ENCODE assay signal across 1 cellular context in genomic region chr1:15198684-15199083, GRCh38.
TF ChIP-seq lines count a peak whose summit lies in the region.

No MANE protein-coding gene starts in this region.

TF ChIP-seq in H1, 55 proteins besides CTCF, POLR2A, EP300 and RAD21 (continued from another document):
- TF ChIP-seq POU5F1 (IDR thresholded peaks at IDR 0.05; ENCODE audit: low read depth, low read length) (no peak), PHF8 (conservative IDR thresholded peaks at IDR 0.05; ENCODE audit: low read depth, low read length) (no peak), GTF2F1 (IDR thresholded peaks at IDR 0.05; ENCODE audit: borderline replicate concordance, low read depth, low read length) (no peak), BCL11A (IDR thresholded peaks at IDR 0.05; ENCODE audit: low read depth in 2 of 2, low read length in 2 of 2) (no peak)
